In genomic region chr16:83948914-83949723, GRCh38 we compare ENCODE assay signal across 3 cellular contexts.
TF ChIP-seq lines count a peak whose summit lies in the region.

No MANE protein-coding gene starts in this region.

TF ChIP-seq in A549, 52 proteins besides CTCF, POLR2A, EP300 and RAD21 (continued from another document):
- TF ChIP-seq REST (IDR thresholded peaks at IDR 0.05) (no peak), CEBPB (IDR thresholded peaks at IDR 0.05) (no peak), JUN (IDR thresholded peaks at IDR 0.05) (no peak), POLR2AphosphoS2 (conservative IDR thresholded peaks at IDR 0.05; ENCODE audit: low read length) (no peak), KDM1A (IDR thresholded peaks at IDR 0.05; ENCODE audit: low read depth) (0 out of 2 replicates have a peak, but pooled peaks have one; percentile 32), E2F6 (IDR thresholded peaks at IDR 0.05; ENCODE audit: borderline replicate concordance, low read depth) (no peak), MYC (IDR thresholded peaks at IDR 0.05; ENCODE audit: borderline replicate concordance, low read length) (no peak)

TF ChIP-seq in HEK293, 187 proteins besides CTCF, POLR2A, EP300 and RAD21 (continued from another document):
- no peak for TF ChIP-seq ZNF280C (tag by site-specific recombination; IDR thresholded peaks at IDR 0.05)
TF ChIP-seq in HEK293: peak in this region for 1.

TF ChIP-seq in liver, 16 proteins besides CTCF, POLR2A, EP300 and RAD21 (continued from another document):
- TF ChIP-seq ZBTB33 (IDR thresholded peaks at IDR 0.05) (no peak), YY1 (IDR thresholded peaks at IDR 0.05) (no peak), EGR1 (IDR thresholded peaks at IDR 0.05; ENCODE audit: low read depth in 2 of 2) (no peak), SP1 (IDR thresholded peaks at IDR 0.05) (peak; percentile 56), MAX (IDR thresholded peaks at IDR 0.05) (no peak), REST (IDR thresholded peaks at IDR 0.05) (no peak), FOXA1 (IDR thresholded peaks at IDR 0.05) (no peak), GABPA (IDR thresholded peaks at IDR 0.05 in 1 of 2, conservative IDR thresholded peaks at IDR 0.05 in 1 of 2) (no peak), JUND (IDR thresholded peaks at IDR 0.05) (no peak), RXRA (IDR thresholded peaks at IDR 0.05) (peak; percentile 61 to 62)
